ENCODE assay signal across 9 cellular contexts in genomic region chr3:102059145-102059943, GRCh38.
DNase-seq lines count a peak whose midpoint lies in the region; ATAC-seq, FAIRE-seq and TF ChIP-seq lines count a peak whose summit lies in the region.
"Had no signal": no experiment of that assay in that cellular context is flagged by ENCODE, and none has a peak within 500 bp of the region (broad histone marks: within the 10 kb centered on the region; RNA-seq: fewer than 3 reads in every experiment).

No MANE protein-coding gene starts in this region.

- H3K27me3 ChIP-seq in heart right ventricle, result no peaks in the 10 kb centered on the region

- WGBS in heart right ventricle, 2 donors, result 91 to 92% methylated on average over 8 of the region's 8 CpGs

- no peaks in the 10 kb centered on the region for H3K27me3 Mint-ChIP-seq in memory B cell

- no peak for TF ChIP-seq CTCF in heart right ventricle (IDR thresholded peaks at IDR 0.05)

- H3K4me3 ChIP-seq in heart right ventricle, result no peak overlapping the region

- peak in 1 of 2 donors; percentile 27 for DNase-seq in memory B cell (ENCODE audit: low spot score in 2 of 2)
- DNase-seq in NCI-H1105 (lab: John Stamatoyannopoulos, UW), result no peak
- no peak for DNase-seq in heart right ventricle
- no peak for DNase-seq in urothelium cell line (ENCODE audit: low spot score)
- DNase-seq in AG08395 (ENCODE audit: low spot score), result no peak

- peak overlapping the region; percentile 94 for H3K27ac Mint-ChIP-seq in memory B cell

- peaks cover 30% of the 10 kb centered on the region for H3K4me1 Mint-ChIP-seq in memory B cell
- H3K4me1 Mint-ChIP-seq: neural crest cell had no signal

- no peaks in the 10 kb centered on the region for H3K9me3 ChIP-seq in heart right ventricle

- no peaks in the 10 kb centered on the region for H3K36me3 ChIP-seq in heart right ventricle

- no peaks in the 10 kb centered on the region for H3K9me3 Mint-ChIP-seq in memory B cell
- H3K9me3 Mint-ChIP-seq: neural crest cell had no signal

- ATAC-seq in GM18861 (IDR thresholded peaks at IDR 0.05; ENCODE audit: unreplicated experiment) (peak; percentile 74), GM21528 (IDR thresholded peaks at IDR 0.05; ENCODE audit: low FRiP score, unreplicated experiment) (peak; percentile 74), HG03378 (IDR thresholded peaks at IDR 0.05; ENCODE audit: unreplicated experiment) (peak; percentile 83), memory B cell (ENCODE audit: low read depth) (peak; percentile 67), heart right ventricle (no peak)

- peak overlapping the region; percentile 21 for H3K4me3 Mint-ChIP-seq in memory B cell
- H3K4me3 Mint-ChIP-seq: neural crest cell had no signal

- peak overlapping the region in 1 of 10 donors; percentile 10 for H3K27ac ChIP-seq in heart right ventricle

- intact Hi-C loops in heart right ventricle (cut with DNase I), result no loop called here

- no peaks in the 10 kb centered on the region for H3K36me3 Mint-ChIP-seq in memory B cell

- no peak for FAIRE-seq in urothelium cell line (lab: Jason Lieb, UNC)

- peaks cover 0 to 11% (median 0%) of the 10 kb centered on the region in 9 donors for H3K4me1 ChIP-seq in heart right ventricle

Comparison
In these comparisons a context has a peak if more than half of its experiments do, and no peak if none do; other contexts are left out.
1. ATAC-seq: peak in GM18861 (single experiment), GM21528 (single experiment), HG03378 (single experiment) and memory B cell (single experiment); none in heart right ventricle (0 of 8).